8 cellular contexts compared by ENCODE assay signal in the genomic region with DNA sequence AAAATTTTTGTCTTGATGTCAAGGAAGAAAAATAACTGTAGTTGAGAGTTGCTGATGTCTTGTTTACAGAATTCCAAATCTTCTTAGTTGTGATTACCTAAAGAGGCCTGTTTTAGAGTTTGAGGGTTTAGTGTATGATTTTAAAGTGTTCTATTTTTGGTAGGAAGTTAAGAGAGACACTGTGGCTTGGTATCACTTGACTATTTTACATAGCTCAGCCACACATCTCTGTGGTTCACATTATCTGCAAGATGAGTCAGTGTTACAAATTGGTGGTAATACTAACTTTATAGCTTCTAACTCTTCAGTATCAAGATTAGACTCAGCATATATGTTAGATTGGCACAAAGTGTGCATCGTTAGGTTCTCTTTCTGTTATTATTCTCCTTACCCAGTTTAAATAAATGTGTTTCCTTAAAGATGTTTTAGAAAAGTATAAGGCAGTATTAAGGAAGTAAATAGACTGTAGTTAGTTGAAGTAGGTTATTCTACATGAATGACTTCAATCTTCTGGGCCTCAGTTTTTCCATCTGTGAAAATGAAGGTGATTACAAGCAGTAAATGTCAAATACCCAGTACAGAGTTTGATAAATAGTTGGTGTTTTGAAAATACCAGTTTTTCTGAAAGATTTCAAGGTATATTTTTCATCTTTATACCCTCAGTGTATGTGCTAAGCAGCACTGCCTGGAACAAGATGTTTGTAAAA. TPM values are rescaled to one million over a fixed set of nuclear protein-coding genes. Genes with fewer than 3 reads are reported as not detected.
DNase-seq lines count a peak whose midpoint lies in the region; ATAC-seq, FAIRE-seq and TF ChIP-seq lines count a peak whose summit lies in the region.

No MANE protein-coding gene starts in this region.

- H2AFZ ChIP-seq in astrocyte (ENCODE audit: low read depth, low read length) (no peak overlapping the region), SK-N-SH (ENCODE audit: low read depth) (no peak overlapping the region), mammary epithelial cell (ENCODE audit: low read depth, low read length) (no peak overlapping the region)

- dilution Hi-C loops in mammary epithelial cell (cut with HindIII; ENCODE audit: low sequenced_read_pairs), result no loop called here

- H3K4me2 ChIP-seq in astrocyte (ENCODE audit: low read length) (no peak overlapping the region), SK-N-SH (no peak overlapping the region), mammary epithelial cell (ENCODE audit: insufficient read depth, low read depth, low read length) (no peak overlapping the region)

- no peak for TF ChIP-seq POLR2A in erythroblast (IDR thresholded peaks at IDR 0.05; ENCODE audit: low read length)

- WGBS in SK-N-SH (ENCODE audit: low lambda C conversion rate), result 90% methylated on average over 1 of the region's 1 CpG
- 90% methylated on average over 1 of the region's 1 CpG for WGBS in mammary epithelial cell (ENCODE audit: low coverage, missing lambda C conversion rate)

- H3K9me3 ChIP-seq in astrocyte (ENCODE audit: insufficient read depth, low read depth, low read length) (no peaks in the 10 kb centered on the region), SK-N-SH (no peaks in the 10 kb centered on the region), MG63 (no peaks in the 10 kb centered on the region), mammary epithelial cell (replicated peaks; ENCODE audit: insufficient read depth, low read length) (no peaks in the 10 kb centered on the region)

- peaks cover 8% of the 10 kb centered on the region for H3K36me3 ChIP-seq in astrocyte (ENCODE audit: insufficient read depth, low read length)
- peaks cover 22 to 26% of the 10 kb centered on the region in 2 experiments for H3K36me3 ChIP-seq in SK-N-SH (replicated peaks in 1 of 2; ENCODE audit: control insufficient read depth in 1 of 2, insufficient read depth in 2 of 2, low read length in 1 of 2)
- H3K36me3 ChIP-seq in MG63, result peaks cover 4% of the 10 kb centered on the region; the same call in 1 of the 2 replicates
- no peaks in the 10 kb centered on the region for H3K36me3 ChIP-seq in mammary epithelial cell (ENCODE audit: insufficient read depth, low read length)

- in situ Hi-C loops in mammary epithelial cell (cut with MboI; ENCODE audit: low sequenced_read_pairs in 2 of 2), result loop anchor here (25.0 kb wide), 1 partner anchor 998 kb away; no protein-coding TSS in a partner anchor

- H3K9me2 ChIP-seq in SK-N-SH, result no peaks in the 10 kb centered on the region

- H3K9ac ChIP-seq in astrocyte (ENCODE audit: low read length), result no peak overlapping the region
- H3K9ac ChIP-seq in SK-N-SH, result no peak overlapping the region
- no peak overlapping the region for H3K9ac ChIP-seq in mammary epithelial cell (ENCODE audit: insufficient read depth, low read length)

- H3K27me3 Mint-ChIP-seq in astrocyte (ENCODE audit: low read depth, unreplicated experiment), result no peaks in the 10 kb centered on the region

- CTCF ChIA-PET in SK-N-SH (lab: Yijun Ruan, JAX) (no interaction called here), mammary epithelial cell (lab: Charles Lee; ENCODE audit: low non-redundant PET) (no interaction called here)

- TF ChIP-seq CTCF in astrocyte (IDR thresholded peaks at IDR 0.05; ENCODE audit: insufficient read depth, low read depth, low read length), result no peak
- no peak for TF ChIP-seq CTCF in SK-N-SH (IDR thresholded peaks at IDR 0.05)
- TF ChIP-seq CTCF in mammary epithelial cell (conservative IDR thresholded peaks at IDR 0.05 in 1 of 2, IDR thresholded peaks at IDR 0.05 in 1 of 2; ENCODE audit: extremely low read depth in 1 of 2, insufficient read depth in 1 of 2, low read depth in 1 of 2, low read length in 2 of 2), result no peak

- no peaks in the 10 kb centered on the region for H3K27me3 ChIP-seq in astrocyte (ENCODE audit: insufficient read depth, low read length)
- H3K27me3 ChIP-seq in SK-N-SH (ENCODE audit: insufficient read depth), result no peaks in the 10 kb centered on the region
- H3K27me3 ChIP-seq in MG63, result no peaks in the 10 kb centered on the region
- H3K27me3 ChIP-seq in mammary epithelial cell (ENCODE audit: insufficient read depth, low read length), result no peaks in the 10 kb centered on the region

- TF ChIP-seq EP300 in SK-N-SH (IDR thresholded peaks at IDR 0.05; ENCODE audit: borderline replicate concordance in 1 of 2, low read depth in 1 of 2, low read length in 1 of 2), result no peak

- H3K27ac Mint-ChIP-seq in astrocyte (ENCODE audit: unreplicated experiment), result no peak overlapping the region

- peak; percentile 81 for FAIRE-seq in astrocyte (lab: Jason Lieb, UNC)

- H3K36me3 Mint-ChIP-seq in astrocyte (ENCODE audit: low read depth, unreplicated experiment), result no peaks in the 10 kb centered on the region

- TF ChIP-seq RAD21 in SK-N-SH (IDR thresholded peaks at IDR 0.05; ENCODE audit: low read length), result no peak

- no peaks in the 10 kb centered on the region for H3K9me3 Mint-ChIP-seq in astrocyte (ENCODE audit: unreplicated experiment)

- ATAC-seq in GM19452 (IDR thresholded peaks at IDR 0.05; ENCODE audit: unreplicated experiment), result peak; percentile 78
- peak; percentile 86 for ATAC-seq in HG03196 (IDR thresholded peaks at IDR 0.05; ENCODE audit: unreplicated experiment)

- peaks cover 11% of the 10 kb centered on the region for H3K4me1 Mint-ChIP-seq in astrocyte (ENCODE audit: low read depth, unreplicated experiment)

- POLR2A ChIA-PET in SK-N-SH (lab: Yijun Ruan, JAX), result no interaction called here

- intact Hi-C loops in mammary epithelial cell (cut with micrococcal nuclease), result loop anchor here (5.0 to 10.0 kb wide), 3 partner anchors 88 to 378 kb away; no protein-coding TSS in a partner anchor

- no peaks in the 10 kb centered on the region for H4K20me1 ChIP-seq in astrocyte (ENCODE audit: insufficient read depth, low read length)
- no peaks in the 10 kb centered on the region for H4K20me1 ChIP-seq in SK-N-SH (ENCODE audit: insufficient read depth)
- no peaks in the 10 kb centered on the region for H4K20me1 ChIP-seq in mammary epithelial cell (ENCODE audit: insufficient read depth, low read length)

- H3K4me3 ChIP-seq in astrocyte (ENCODE audit: insufficient read depth, low read depth, low read length) (no peak overlapping the region), SK-N-SH (ENCODE audit: low read depth in 2 of 2, low read length in 1 of 2) (no peak overlapping the region), MG63 (no peak overlapping the region), mammary epithelial cell (replicated peaks in 1 of 3; ENCODE audit: insufficient read depth in 1 of 3, low read depth in 2 of 3, low read length in 3 of 3) (no peak overlapping the region)

- H3K4me1 ChIP-seq in astrocyte (ENCODE audit: insufficient read depth, low read length) (no peaks in the 10 kb centered on the region), SK-N-SH (ENCODE audit: control insufficient read depth in 1 of 2, insufficient read depth in 2 of 2, low read depth in 1 of 2, low read length in 1 of 2) (no peaks in the 10 kb centered on the region; a peak in 1 of 4 replicates), mammary epithelial cell (ENCODE audit: insufficient read depth, low read length) (no peaks in the 10 kb centered on the region)

- H3K79me2 ChIP-seq in astrocyte (ENCODE audit: insufficient read depth, low read length), result no peaks in the 10 kb centered on the region
- H3K79me2 ChIP-seq in SK-N-SH (ENCODE audit: insufficient read depth), result no peaks in the 10 kb centered on the region
- H3K79me2 ChIP-seq in mammary epithelial cell (ENCODE audit: insufficient read depth, low read length), result no peaks in the 10 kb centered on the region

- peaks cover 5% of the 10 kb centered on the region for H3F3A ChIP-seq in SK-N-SH (replicated peaks; ENCODE audit: insufficient read depth)

- no TSS peak for BruUV-seq in mammary epithelial cell (replicated peaks; lab: Mats Ljungman, UMichigan)

- DNase-seq in ELR (ENCODE audit: low read depth) (peak; percentile 34), astrocyte (ENCODE audit: low read depth) (peak; percentile 72), erythroblast (lab: John Stamatoyannopoulos, UW) (no peak), SK-N-SH (no peak), MG63 (no peak), mammary epithelial cell (no peak)

- no peak overlapping the region for H3K4me3 Mint-ChIP-seq in astrocyte (ENCODE audit: unreplicated experiment)

- H3K27ac ChIP-seq in astrocyte (ENCODE audit: low read depth, low read length), result no peak overlapping the region
- H3K27ac ChIP-seq in SK-N-SH (ENCODE audit: low read depth in 2 of 2, low read length in 1 of 2), result no peak overlapping the region
- no peak overlapping the region for H3K27ac ChIP-seq in mammary epithelial cell (ENCODE audit: insufficient read depth, low read depth, low read length)

TF ChIP-seq in SK-N-SH, 30 proteins besides CTCF, POLR2A, EP300 and RAD21 (continues in another document):
- TF ChIP-seq SIN3A (IDR thresholded peaks at IDR 0.05; ENCODE audit: borderline replicate concordance, low read depth, low read length) (no peak), JUND (IDR thresholded peaks at IDR 0.05) (no peak), MEF2A (IDR thresholded peaks at IDR 0.05; ENCODE audit: borderline replicate concordance, low read depth) (no peak), NRF1 (IDR thresholded peaks at IDR 0.05; ENCODE audit: low read depth, low read length) (no peak), NFIC (IDR thresholded peaks at IDR 0.05; ENCODE audit: borderline replicate concordance) (no peak), TEAD4 (IDR thresholded peaks at IDR 0.05; ENCODE audit: borderline replicate concordance, insufficient read depth) (no peak), FOXM1 (IDR thresholded peaks at IDR 0.05; ENCODE audit: low read depth) (no peak), EZH2phosphoT487 (IDR thresholded peaks at IDR 0.05; ENCODE audit: borderline replicate concordance, low read depth) (no peak)
- TF ChIP-seq, protein P1, sequence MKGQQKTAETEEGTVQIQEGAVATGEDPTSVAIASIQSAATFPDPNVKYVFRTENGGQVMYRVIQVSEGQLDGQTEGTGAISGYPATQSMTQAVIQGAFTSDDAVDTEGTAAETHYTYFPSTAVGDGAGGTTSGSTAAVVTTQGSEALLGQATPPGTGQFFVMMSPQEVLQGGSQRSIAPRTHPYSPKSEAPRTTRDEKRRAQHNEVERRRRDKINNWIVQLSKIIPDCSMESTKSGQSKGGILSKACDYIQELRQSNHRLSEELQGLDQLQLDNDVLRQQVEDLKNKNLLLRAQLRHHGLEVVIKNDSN (IDR thresholded peaks at IDR 0.05; ENCODE audit: borderline replicate concordance, low read depth), result no peak
- TF ChIP-seq, protein P2, sequence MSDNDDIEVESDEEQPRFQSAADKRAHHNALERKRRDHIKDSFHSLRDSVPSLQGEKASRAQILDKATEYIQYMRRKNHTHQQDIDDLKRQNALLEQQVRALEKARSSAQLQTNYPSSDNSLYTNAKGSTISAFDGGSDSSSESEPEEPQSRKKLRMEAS (IDR thresholded peaks at IDR 0.05; ENCODE audit: low read depth), result no peak

RNA-seq across cellular contexts. Expression of a gene that starts 33.4 kb away (rescaled TPM):
- total RNA-seq in astrocyte, result 67.0 and 84.0 TPM in 2 replicates
- 13.1 and 16.9 TPM in 2 replicates for polyA plus RNA-seq in SK-N-SH (2012; rRNA removed)
- 14.8 and 15.9 TPM in 2 replicates for polyA plus RNA-seq in SK-N-SH (2012; cell fraction: cytosol; rRNA removed)
- 7.9 and 16.7 TPM in 2 replicates for polyA plus RNA-seq in SK-N-SH (2012; cell fraction: nucleus; rRNA removed)
- 19.9 and 21.4 TPM in 2 replicates for total RNA-seq in MG63 (2014; rRNA removed; shearing (Covaris generic); ENCODE audit: low replicate concordance)
- 10 to 100 TPM; 28.3 to 41.6 TPM for total RNA-seq in mammary epithelial cell
- 13.8 TPM for polyA plus RNA-seq in mammary epithelial cell
- 5.8 TPM for polyA minus RNA-seq in mammary epithelial cell

Comparison
In these comparisons a context has a peak if more than half of its experiments do, and no peak if none do; other contexts are left out.
1. DNase-seq: peak in ELR (single experiment) and astrocyte (single experiment); none in erythroblast (0 of 2), SK-N-SH (single experiment), MG63 (single experiment) and mammary epithelial cell (single experiment).